Comparison of ENCODE assay signal across 21 cellular contexts in the genomic region with DNA sequence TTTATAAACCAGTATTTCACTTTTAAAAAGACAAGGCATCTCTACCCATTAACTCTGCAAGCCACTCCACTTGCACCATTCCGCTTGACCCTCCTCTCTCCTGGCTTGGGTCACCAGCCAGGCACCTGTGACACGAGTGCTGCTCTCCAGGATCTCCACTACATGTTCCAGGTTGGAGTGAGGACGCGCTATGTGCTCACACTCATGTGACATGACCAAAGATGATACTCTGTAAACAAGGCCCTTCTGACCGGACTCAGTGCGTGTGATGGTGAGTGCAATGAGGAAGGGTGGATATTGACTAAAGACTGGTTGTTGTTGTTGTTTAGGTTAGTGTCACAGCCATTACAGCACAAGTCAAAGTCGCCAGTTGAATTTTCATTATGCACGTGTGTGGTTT.
"Had no signal": no experiment of that assay in that cellular context is flagged by ENCODE, and none has a peak within 500 bp of the region (broad histone marks: within the 10 kb centered on the region; RNA-seq: fewer than 3 reads in every experiment).

No MANE protein-coding gene starts in this region.

- H3K4me3 ChIP-seq: coronary artery, esophagus squamous epithelium, lower lobe of right lung, ovary, stomach, testis, tibial artery had no signal

- H3K9me3 Mint-ChIP-seq: nephron progenitor cell; stimulated activated effector memory CD8-positive, alpha-beta T cell treated with anti-CD3 and anti-CD28 coated beads, Interleukin-12 subunit alpha, Interleukin-12 subunit beta, amount 100 ng/mL, for 72 hours; type B pancreatic cell had no signal

- H3K4me1 ChIP-seq: esophagus squamous epithelium, lower lobe of right lung, stomach, testis, tibial artery had no signal

- H3K36me3 ChIP-seq: ovary had no signal

- DNase-seq: dermis blood vessel endothelial cell; effector memory CD4-positive, alpha-beta T cell; esophagus squamous epithelium; left ventricle myocardium superior; lower lobe of right lung; naive thymus-derived CD8-positive, alpha-beta T cell; nephron progenitor cell; occipital lobe; ovary; posterior cingulate gyrus; stimulated activated CD4-positive, alpha-beta T cell treated with anti-CD3 and anti-CD28 coated beads, Interleukin-2, amount 100 ng/mL, for 24 hours; stimulated activated CD4-positive, alpha-beta T cell treated with anti-CD3 and anti-CD28 coated beads, Interleukin-4, amount 100 ng/mL, for 24 hours; stimulated activated naive CD4-positive, alpha-beta T cell treated with Interleukin-2 at 50 U/mL for 16 hours; stomach; testis; tibial artery had no signal

- H3K9me3 ChIP-seq: esophagus squamous epithelium, lower lobe of right lung, ovary, stomach, testis, tibial artery had no signal

- H3K27me3 ChIP-seq: esophagus squamous epithelium, ovary, stomach, testis, tibial artery had no signal

- H3K27ac ChIP-seq: coronary artery, esophagus squamous epithelium, lower lobe of right lung, ovary, stomach, testis, tibial artery had no signal

- FAIRE-seq: endothelial cell of umbilical vein, keratinocyte had no signal

- H3K27me3 Mint-ChIP-seq: naive thymus-derived CD8-positive, alpha-beta T cell; type B pancreatic cell had no signal

- H3K4me1 Mint-ChIP-seq: naive thymus-derived CD8-positive, alpha-beta T cell; nephron progenitor cell; stimulated activated effector memory CD8-positive, alpha-beta T cell treated with anti-CD3 and anti-CD28 coated beads, Interleukin-12 subunit alpha, Interleukin-12 subunit beta, amount 100 ng/mL, for 72 hours had no signal

- H3K4me3 Mint-ChIP-seq: naive thymus-derived CD8-positive, alpha-beta T cell; nephron progenitor cell; stimulated activated effector memory CD8-positive, alpha-beta T cell treated with anti-CD3 and anti-CD28 coated beads, Interleukin-12 subunit alpha, Interleukin-12 subunit beta, amount 100 ng/mL, for 72 hours; type B pancreatic cell had no signal

- H3K27ac Mint-ChIP-seq: naive thymus-derived CD8-positive, alpha-beta T cell; nephron progenitor cell; stimulated activated effector memory CD8-positive, alpha-beta T cell treated with anti-CD3 and anti-CD28 coated beads, Interleukin-12 subunit alpha, Interleukin-12 subunit beta, amount 100 ng/mL, for 72 hours; type B pancreatic cell had no signal
